1 cellular context compared by ENCODE assay signal in the genomic region with DNA sequence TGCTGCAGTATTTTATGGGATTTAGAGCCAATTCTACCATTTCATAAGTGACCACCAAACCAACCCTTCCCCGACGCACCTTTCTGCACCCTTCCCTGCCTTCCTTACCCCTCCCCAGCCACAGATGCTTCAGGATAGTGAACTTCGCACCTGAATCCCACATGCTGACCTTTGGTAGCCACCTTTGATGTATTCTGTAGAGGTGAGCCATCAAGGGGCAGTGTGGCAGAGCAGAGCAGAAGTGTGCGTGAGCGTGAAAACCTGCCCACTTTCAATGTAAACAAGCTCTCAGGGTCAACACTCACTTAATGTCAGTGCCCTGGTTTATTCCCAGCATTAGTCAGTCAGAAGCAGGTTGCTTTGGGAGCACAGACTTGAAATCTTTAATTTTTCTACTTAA.
TF ChIP-seq lines count a peak whose summit lies in the region.

No MANE protein-coding gene starts in this region.

TF ChIP-seq in HepG2, 621 proteins besides CTCF, POLR2A, EP300 and RAD21 (continued from another document and continues in another):
- no peak for TF ChIP-seq AFF4 (CRISPR knock-in tag; IDR thresholded peaks at IDR 0.05)
- TF ChIP-seq EZH2 (conservative IDR thresholded peaks at IDR 0.05; ENCODE audit: low read depth, low read length): no peak
- TF ChIP-seq MEF2D (CRISPR knock-in tag; IDR thresholded peaks at IDR 0.05): no peak
- no peak for TF ChIP-seq ATF1 (CRISPR knock-in tag; IDR thresholded peaks at IDR 0.05)
- TF ChIP-seq ZNF749 (CRISPR knock-in tag; IDR thresholded peaks at IDR 0.05; ENCODE audit: borderline replicate concordance): no peak
- peak; percentile 55; the same call in 1 of the 2 replicates for TF ChIP-seq SSRP1 (CRISPR knock-in tag; IDR thresholded peaks at IDR 0.05)
- no peak for TF ChIP-seq RBM39 (IDR thresholded peaks at IDR 0.05; ENCODE audit: low read depth, low read length, poor library complexity, severe bottlenecking)
- no peak for TF ChIP-seq CREB1 (IDR thresholded peaks at IDR 0.05)
- TF ChIP-seq CREB1 (CRISPR knock-in tag; IDR thresholded peaks at IDR 0.05): no peak; the same call in 1 of the 2 replicates
- TF ChIP-seq MIER3 (CRISPR knock-in tag; IDR thresholded peaks at IDR 0.05; ENCODE audit: borderline replicate concordance): peak; percentile 72; the same call in 1 of the 2 replicates
- TF ChIP-seq KDM5B (CRISPR knock-in tag; IDR thresholded peaks at IDR 0.05; ENCODE audit: borderline replicate concordance): no peak
- TF ChIP-seq, protein P1, sequence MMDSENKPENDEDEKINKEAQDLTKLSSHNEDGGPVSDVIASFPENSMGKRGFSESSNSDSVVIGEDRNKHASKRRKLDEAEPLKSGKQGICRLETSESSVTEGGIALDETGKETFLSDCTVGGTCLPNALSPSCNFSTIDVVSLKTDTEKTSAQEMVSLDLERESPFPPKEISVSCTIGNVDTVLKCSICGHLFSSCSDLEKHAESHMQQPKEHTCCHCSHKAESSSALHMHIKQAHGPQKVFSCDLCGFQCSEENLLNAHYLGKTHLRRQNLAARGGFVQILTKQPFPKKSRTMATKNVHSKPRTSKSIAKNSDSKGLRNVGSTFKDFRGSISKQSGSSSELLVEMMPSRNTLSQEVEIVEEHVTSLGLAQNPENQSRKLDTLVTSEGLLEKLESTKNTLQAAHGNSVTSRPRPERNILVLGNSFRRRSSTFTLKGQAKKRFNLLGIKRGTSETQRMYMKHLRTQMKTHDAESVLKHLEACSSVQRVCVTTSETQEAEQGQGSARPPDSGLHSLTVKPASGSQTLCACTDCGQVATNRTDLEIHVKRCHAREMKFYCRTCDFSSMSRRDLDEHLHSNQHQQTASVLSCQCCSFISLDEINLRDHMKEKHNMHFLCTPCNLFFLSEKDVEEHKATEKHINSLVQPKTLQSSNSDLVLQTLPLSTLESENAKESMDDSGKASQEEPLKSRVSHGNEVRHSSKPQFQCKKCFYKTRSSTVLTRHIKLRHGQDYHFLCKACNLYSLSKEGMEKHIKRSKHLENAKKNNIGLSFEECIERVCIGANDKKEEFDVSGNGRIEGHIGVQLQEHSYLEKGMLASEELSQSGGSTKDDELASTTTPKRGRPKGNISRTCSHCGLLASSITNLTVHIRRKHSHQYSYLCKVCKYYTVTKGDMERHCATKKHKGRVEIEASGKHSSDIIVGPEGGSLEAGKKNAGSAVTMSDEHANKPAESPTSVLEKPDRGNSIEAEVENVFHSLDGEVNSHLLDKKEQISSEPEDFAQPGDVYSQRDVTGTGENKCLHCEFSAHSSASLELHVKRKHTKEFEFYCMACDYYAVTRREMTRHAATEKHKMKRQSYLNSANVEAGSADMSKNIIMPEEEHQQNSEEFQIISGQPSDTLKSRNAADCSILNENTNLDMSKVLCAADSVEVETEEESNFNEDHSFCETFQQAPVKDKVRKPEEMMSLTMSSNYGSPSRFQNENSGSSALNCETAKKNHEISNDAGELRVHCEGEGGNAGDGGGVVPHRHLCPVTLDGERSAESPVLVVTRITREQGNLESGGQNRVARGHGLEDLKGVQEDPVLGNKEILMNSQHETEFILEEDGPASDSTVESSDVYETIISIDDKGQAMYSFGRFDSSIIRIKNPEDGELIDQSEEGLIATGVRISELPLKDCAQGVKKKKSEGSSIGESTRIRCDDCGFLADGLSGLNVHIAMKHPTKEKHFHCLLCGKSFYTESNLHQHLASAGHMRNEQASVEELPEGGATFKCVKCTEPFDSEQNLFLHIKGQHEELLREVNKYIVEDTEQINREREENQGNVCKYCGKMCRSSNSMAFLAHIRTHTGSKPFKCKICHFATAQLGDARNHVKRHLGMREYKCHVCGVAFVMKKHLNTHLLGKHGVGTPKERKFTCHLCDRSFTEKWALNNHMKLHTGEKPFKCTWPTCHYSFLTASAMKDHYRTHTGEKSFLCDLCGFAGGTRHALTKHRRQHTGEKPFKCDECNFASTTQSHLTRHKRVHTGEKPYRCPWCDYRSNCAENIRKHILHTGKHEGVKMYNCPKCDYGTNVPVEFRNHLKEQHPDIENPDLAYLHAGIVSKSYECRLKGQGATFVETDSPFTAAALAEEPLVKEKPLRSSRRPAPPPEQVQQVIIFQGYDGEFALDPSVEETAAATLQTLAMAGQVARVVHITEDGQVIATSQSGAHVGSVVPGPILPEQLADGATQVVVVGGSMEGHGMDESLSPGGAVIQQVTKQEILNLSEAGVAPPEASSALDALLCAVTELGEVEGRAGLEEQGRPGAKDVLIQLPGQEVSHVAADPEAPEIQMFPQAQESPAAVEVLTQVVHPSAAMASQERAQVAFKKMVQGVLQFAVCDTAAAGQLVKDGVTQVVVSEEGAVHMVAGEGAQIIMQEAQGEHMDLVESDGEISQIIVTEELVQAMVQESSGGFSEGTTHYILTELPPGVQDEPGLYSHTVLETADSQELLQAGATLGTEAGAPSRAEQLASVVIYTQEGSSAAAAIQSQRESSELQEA (CRISPR knock-in tag; IDR thresholded peaks at IDR 0.05; ENCODE audit: not compliant biosample characterization): no peak
- TF ChIP-seq ARID4A (CRISPR knock-in tag; IDR thresholded peaks at IDR 0.05; ENCODE audit: borderline replicate concordance): no peak; the same call in 1 of the 2 replicates
- no peak for TF ChIP-seq ARID2 (CRISPR knock-in tag; IDR thresholded peaks at IDR 0.05; ENCODE audit: borderline replicate concordance)
- no peak for TF ChIP-seq ZNF317 (CRISPR knock-in tag; IDR thresholded peaks at IDR 0.05)
- TF ChIP-seq REL (CRISPR knock-in tag; conservative IDR thresholded peaks at IDR 0.05): no peak
- TF ChIP-seq ZNF20 (CRISPR knock-in tag; IDR thresholded peaks at IDR 0.05): no peak
- no peak for TF ChIP-seq SOX6 (IDR thresholded peaks at IDR 0.05)
- peak; percentile 77 for TF ChIP-seq SOX6 (CRISPR knock-in tag; IDR thresholded peaks at IDR 0.05)
- no peak for TF ChIP-seq NR3C1 (CRISPR knock-in tag; IDR thresholded peaks at IDR 0.05)
- no peak for TF ChIP-seq ZNF251 (CRISPR knock-in tag; IDR thresholded peaks at IDR 0.05)
- TF ChIP-seq ZBTB14 (CRISPR knock-in tag; IDR thresholded peaks at IDR 0.05): no peak
- TF ChIP-seq, protein P2, sequence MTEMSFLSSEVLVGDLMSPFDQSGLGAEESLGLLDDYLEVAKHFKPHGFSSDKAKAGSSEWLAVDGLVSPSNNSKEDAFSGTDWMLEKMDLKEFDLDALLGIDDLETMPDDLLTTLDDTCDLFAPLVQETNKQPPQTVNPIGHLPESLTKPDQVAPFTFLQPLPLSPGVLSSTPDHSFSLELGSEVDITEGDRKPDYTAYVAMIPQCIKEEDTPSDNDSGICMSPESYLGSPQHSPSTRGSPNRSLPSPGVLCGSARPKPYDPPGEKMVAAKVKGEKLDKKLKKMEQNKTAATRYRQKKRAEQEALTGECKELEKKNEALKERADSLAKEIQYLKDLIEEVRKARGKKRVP (CRISPR knock-in tag; IDR thresholded peaks at IDR 0.05): no peak
- TF ChIP-seq ZNF670 (CRISPR knock-in tag; IDR thresholded peaks at IDR 0.05; ENCODE audit: borderline replicate concordance): no peak
- TF ChIP-seq CENPX (CRISPR knock-in tag; IDR thresholded peaks at IDR 0.05): no peak
- TF ChIP-seq GPN1 (CRISPR knock-in tag; IDR thresholded peaks at IDR 0.05; ENCODE audit: borderline replicate concordance): no peak
- TF ChIP-seq HOXD1 (CRISPR knock-in tag; IDR thresholded peaks at IDR 0.05): no peak
- no peak for TF ChIP-seq CC2D1A (CRISPR knock-in tag; IDR thresholded peaks at IDR 0.05)
- no peak for TF ChIP-seq ZBTB7A (CRISPR knock-in tag; IDR thresholded peaks at IDR 0.05)
- TF ChIP-seq ZNF777 (CRISPR knock-in tag; IDR thresholded peaks at IDR 0.05): no peak
- peak; percentile 52; the same call in 1 of the 2 replicates for TF ChIP-seq YEATS4 (CRISPR knock-in tag; IDR thresholded peaks at IDR 0.05; ENCODE audit: borderline replicate concordance)
- no peak for TF ChIP-seq ZNF83 (CRISPR knock-in tag; IDR thresholded peaks at IDR 0.05; ENCODE audit: borderline replicate concordance)
- peak; percentile 37; the same call in 1 of the 2 replicates for TF ChIP-seq ETV5 (CRISPR knock-in tag; IDR thresholded peaks at IDR 0.05; ENCODE audit: borderline replicate concordance)
- no peak for TF ChIP-seq PRDM4 (CRISPR knock-in tag; IDR thresholded peaks at IDR 0.05; ENCODE audit: borderline replicate concordance)
- TF ChIP-seq ZNF207 (IDR thresholded peaks at IDR 0.05; ENCODE audit: borderline replicate concordance): no peak
- TF ChIP-seq NFE2 (CRISPR knock-in tag; IDR thresholded peaks at IDR 0.05): no peak
